In genomic region chr4:139773560-139774318, GRCh38 we compare ENCODE assay signal across 12 cellular contexts.
"Had no signal": no experiment of that assay in that cellular context is flagged by ENCODE, and none has a peak within 500 bp of the region (broad histone marks: within the 10 kb centered on the region; RNA-seq: fewer than 3 reads in every experiment).

No MANE protein-coding gene starts in this region.

- H2AFZ ChIP-seq: hepatocyte, parathyroid adenoma had no signal

- ATAC-seq: activated T-helper 17 cell treated with anti-CD3 and anti-CD28 coated beads, Interleukin-2, amount 50 U/mL, for 72 hours had no signal

- H3K4me3 ChIP-seq: hepatocyte, stomach, thoracic aorta had no signal

- H3K4me1 ChIP-seq: stomach had no signal

- H3K4me2 ChIP-seq: hepatocyte had no signal

- H3K27ac ChIP-seq: hepatocyte, stomach, thoracic aorta had no signal

- H3K36me3 ChIP-seq: stomach, thoracic aorta had no signal

- H3K9me3 ChIP-seq: stomach, thoracic aorta had no signal

- DNase-seq: activated CD4-positive, alpha-beta T cell treated with anti-CD3 and anti-CD28 coated beads, Interleukin-2, amount 50 U/mL, for 1 hour; activated CD4-positive, CD25-positive, alpha-beta regulatory T cell; activated naive CD4-positive, alpha-beta T cell treated with anti-CD3 and anti-CD28 coated beads for 36 hours; activated T-cell treated with anti-CD3 and anti-CD28 coated beads for 4 hours; effector memory CD4-positive, alpha-beta T cell; small intestine; stomach had no signal

- H3K79me2 ChIP-seq: hepatocyte, parathyroid adenoma had no signal

- H3K9ac ChIP-seq: parathyroid adenoma had no signal

- FAIRE-seq: small intestine, TTC549 had no signal

- H3K27me3 ChIP-seq: hepatocyte, stomach had no signal
